ENCODE assay signal across 8 cellular contexts in genomic region chr1:228275435-228276342, GRCh38.
DNase-seq lines count a peak whose midpoint lies in the region; ATAC-seq and TF ChIP-seq lines count a peak whose summit lies in the region.

No MANE protein-coding gene starts in this region.

- H3K27ac ChIP-seq in CD4-positive, alpha-beta T cell (ENCODE audit: low read depth, low read length) = peak overlapping the region; percentile 56
- H3K27ac ChIP-seq in coronary artery = peak overlapping the region; percentile 15 to 77

- peaks cover 14% of the 10 kb centered on the region for H3K4me1 Mint-ChIP-seq in CD4-positive, alpha-beta T cell (ENCODE audit: low read depth)

- peak; percentile 95 for ATAC-seq in CD4-positive, alpha-beta T cell (ENCODE audit: poor library complexity)
- ATAC-seq in GM21825 (IDR thresholded peaks at IDR 0.05; ENCODE audit: unreplicated experiment) (peak; percentile 80), left colon (peak; percentile 97), GM21786 (IDR thresholded peaks at IDR 0.05; ENCODE audit: unreplicated experiment) (no peak)

- CTCF ChIA-PET in CD4-positive, alpha-beta T cell (lab: Charles Lee) = interaction anchor here (1.5 kb wide), 1 partner anchor 110 kb away, joined by 6 read pairs; the partner anchor contains the start of gene IBA57

- H3K27me3 ChIP-seq in CD4-positive, alpha-beta T cell (ENCODE audit: control insufficient read depth, insufficient read depth, low read length) = no peaks in the 10 kb centered on the region

- peak; percentile 76 to 94 (median 87) for DNase-seq in CD4-positive, alpha-beta T cell
- DNase-seq in NCI-H128 (lab: John Stamatoyannopoulos, UW; ENCODE audit: unreplicated experiment) (peak; percentile 84), coronary artery (ENCODE audit: low spot score) (peak; percentile 88), left colon (peak; percentile 91)
- DNase-seq in activated CD4-positive, alpha-beta T cell treated with anti-CD3 and anti-CD28 coated beads, Interleukin-2, amount 50 U/mL, for 1 hour = peak; percentile 87
- DNase-seq in stimulated activated CD4-positive, alpha-beta T cell treated with anti-CD3 and anti-CD28 coated beads, Interleukin-15, amount 100 ng/mL, for 1 hour (ENCODE audit: low read depth in 1 of 2, low spot score in 1 of 2) = peak; percentile 78 to 79

- H3K4me3 Mint-ChIP-seq in CD4-positive, alpha-beta T cell = peak overlapping the region; percentile 87

- H3K9me3 ChIP-seq in CD4-positive, alpha-beta T cell (ENCODE audit: control insufficient read depth, low read length) = no peaks in the 10 kb centered on the region

- H3K9me3 Mint-ChIP-seq in CD4-positive, alpha-beta T cell = no peaks in the 10 kb centered on the region

- TF ChIP-seq CTCF in CD4-positive, alpha-beta T cell (IDR thresholded peaks at IDR 0.05) = no peak
- no peak for TF ChIP-seq CTCF in coronary artery (IDR thresholded peaks at IDR 0.05)

- peak overlapping the region; percentile 91 for H3K4me3 ChIP-seq in coronary artery

- intact Hi-C loops in CD4-positive, alpha-beta T cell (cut with DNase I, micrococcal nuclease) = loop anchor here (1.0 to 10.0 kb wide), 8 partner anchors 62 to 548 kb away; partner anchors contain the start of gene C1orf35 (in 1 of the 2)
- intact Hi-C loops in left colon (cut with DNase I, micrococcal nuclease) = no loop called here

- H3K36me3 Mint-ChIP-seq in CD4-positive, alpha-beta T cell (ENCODE audit: low read depth) = peaks cover 3% of the 10 kb centered on the region

- POLR2A ChIA-PET in CD4-positive, alpha-beta T cell (lab: Charles Lee) = interaction anchor here (0.6 to 2.4 kb wide), 10 partner anchors 15 to 211 kb away, joined by 3 to 22 read pairs (median 3); partner anchors contain the start of genes IBA57, RNF187 and TRIM11

- peak overlapping the region; percentile 81 for H3K27ac Mint-ChIP-seq in CD4-positive, alpha-beta T cell

- no peaks in the 10 kb centered on the region for H3K27me3 Mint-ChIP-seq in CD4-positive, alpha-beta T cell

Comparison
In these comparisons a context has a peak if more than half of its experiments do, and no peak if none do; other contexts are left out.
1. intact Hi-C loops: an anchor here in CD4-positive, alpha-beta T cell (1.0 to 10.0 kb wide); none called in left colon.